Comparison of ENCODE assay signal across 21 cellular contexts in genomic region chr5:34927785-34928184, GRCh38.
"Had no signal": no experiment of that assay in that cellular context is flagged by ENCODE, and none has a peak within 500 bp of the region (broad histone marks: within the 10 kb centered on the region; RNA-seq: fewer than 3 reads in every experiment).

No MANE protein-coding gene starts in this region.

- ATAC-seq: activated CD4-positive, CD25-positive, alpha-beta regulatory T cell treated with anti-CD3 and anti-CD28 coated beads, Interleukin-2, amount 50 U/mL, for 24 hours; activated CD8-positive, alpha-beta T cell treated with anti-CD3 and anti-CD28 coated beads, Interleukin-2, amount 10 ng/mL, durations not matched to agents 7 days and 5 days; activated T-cell treated with anti-CD3 and anti-CD28 coated beads, Interleukin-2, amount 50 U/mL, for 4 hours; gastroesophageal sphincter; mucosa of descending colon; pancreas; sciatic nerve; stimulated activated effector memory CD8-positive, alpha-beta T cell treated with anti-CD3 and anti-CD28 coated beads, Interleukin-12 subunit alpha, Interleukin-12 subunit beta, amount 100 ng/mL, for 72 hours had no signal

- H3K27ac Mint-ChIP-seq: activated CD4-positive, alpha-beta T cell treated with anti-CD3 and anti-CD28 coated beads, Interleukin-2, amount 10 ng/mL, durations not matched to agents 7 days and 5 days; activated CD8-positive, alpha-beta T cell treated with anti-CD3 and anti-CD28 coated beads, Interleukin-2, amount 10 ng/mL, durations not matched to agents 7 days and 5 days; activated naive CD4-positive, alpha-beta T cell treated with anti-CD3 and anti-CD28 coated beads, Interleukin-2, amount 10 ng/mL, durations not matched to agents 7 days and 5 days; memory B cell; naive B cell; stimulated activated effector memory CD8-positive, alpha-beta T cell treated with anti-CD3 and anti-CD28 coated beads, Interleukin-12 subunit alpha, Interleukin-12 subunit beta, amount 100 ng/mL, for 72 hours had no signal

- H3K27me3 ChIP-seq: esophagus muscularis mucosa, gastroesophageal sphincter, neutrophil, pancreas, testis, upper lobe of left lung had no signal

- H3K9me3 Mint-ChIP-seq: activated CD4-positive, alpha-beta T cell treated with anti-CD3 and anti-CD28 coated beads, Interleukin-2, amount 10 ng/mL, durations not matched to agents 7 days and 5 days; activated naive CD4-positive, alpha-beta T cell treated with anti-CD3 and anti-CD28 coated beads, Interleukin-2, amount 10 ng/mL, durations not matched to agents 7 days and 5 days; activated T-cell treated with anti-CD3 and anti-CD28 coated beads, Interleukin-2, amount 50 U/mL, for 4 hours; memory B cell; naive B cell; stimulated activated effector memory CD8-positive, alpha-beta T cell treated with anti-CD3 and anti-CD28 coated beads, Interleukin-12 subunit alpha, Interleukin-12 subunit beta, amount 100 ng/mL, for 72 hours had no signal

- DNase-seq: activated CD4-positive, alpha-beta T cell treated with anti-CD3 and anti-CD28 coated beads, Interleukin-2, amount 10 ng/mL, durations not matched to agents 7 days and 5 days; activated CD8-positive, alpha-beta memory T cell treated with anti-CD3 and anti-CD28 coated beads, Interleukin-2, amount 50 U/mL, for 4 hours; activated CD8-positive, alpha-beta T cell treated with anti-CD3 and anti-CD28 coated beads, Interleukin-2, amount 10 ng/mL, durations not matched to agents 7 days and 5 days; activated effector memory CD4-positive, alpha-beta T cell treated with Interleukin-2 at 50 U/mL for 16 hours; activated naive CD4-positive, alpha-beta T cell treated with anti-CD3 and anti-CD28 coated beads, Interleukin-2, amount 10 ng/mL, durations not matched to agents 7 days and 5 days; activated T-cell treated with anti-CD3 and anti-CD28 coated beads, Interleukin-2, amount 50 U/mL, for 4 hours; effector CD8-positive, alpha-beta T cell; mucosa of descending colon; naive B cell; pancreas; stimulated activated CD4-positive, alpha-beta T cell treated with anti-CD3 and anti-CD28 coated beads, Interleukin-4, amount 100 ng/mL, for 24 hours; T1000; testis; upper lobe of left lung had no signal

- H3K27ac ChIP-seq: esophagus muscularis mucosa, neutrophil, pancreas had no signal

- H3K4me3 ChIP-seq: esophagus muscularis mucosa, gastroesophageal sphincter, mucosa of descending colon, pancreas, testis had no signal

- H3K27me3 Mint-ChIP-seq: activated CD4-positive, alpha-beta T cell treated with anti-CD3 and anti-CD28 coated beads, Interleukin-2, amount 10 ng/mL, durations not matched to agents 7 days and 5 days; activated naive CD4-positive, alpha-beta T cell treated with anti-CD3 and anti-CD28 coated beads, Interleukin-2, amount 10 ng/mL, durations not matched to agents 7 days and 5 days; memory B cell; naive B cell had no signal

- H3K9me3 ChIP-seq: esophagus muscularis mucosa, gastroesophageal sphincter, mucosa of descending colon, neutrophil, pancreas, testis, upper lobe of left lung had no signal

- H3K4me3 Mint-ChIP-seq: activated CD8-positive, alpha-beta T cell treated with anti-CD3 and anti-CD28 coated beads, Interleukin-2, amount 10 ng/mL, durations not matched to agents 7 days and 5 days; memory B cell had no signal
